ENCODE assay signal across 12 cellular contexts in the genomic region with DNA sequence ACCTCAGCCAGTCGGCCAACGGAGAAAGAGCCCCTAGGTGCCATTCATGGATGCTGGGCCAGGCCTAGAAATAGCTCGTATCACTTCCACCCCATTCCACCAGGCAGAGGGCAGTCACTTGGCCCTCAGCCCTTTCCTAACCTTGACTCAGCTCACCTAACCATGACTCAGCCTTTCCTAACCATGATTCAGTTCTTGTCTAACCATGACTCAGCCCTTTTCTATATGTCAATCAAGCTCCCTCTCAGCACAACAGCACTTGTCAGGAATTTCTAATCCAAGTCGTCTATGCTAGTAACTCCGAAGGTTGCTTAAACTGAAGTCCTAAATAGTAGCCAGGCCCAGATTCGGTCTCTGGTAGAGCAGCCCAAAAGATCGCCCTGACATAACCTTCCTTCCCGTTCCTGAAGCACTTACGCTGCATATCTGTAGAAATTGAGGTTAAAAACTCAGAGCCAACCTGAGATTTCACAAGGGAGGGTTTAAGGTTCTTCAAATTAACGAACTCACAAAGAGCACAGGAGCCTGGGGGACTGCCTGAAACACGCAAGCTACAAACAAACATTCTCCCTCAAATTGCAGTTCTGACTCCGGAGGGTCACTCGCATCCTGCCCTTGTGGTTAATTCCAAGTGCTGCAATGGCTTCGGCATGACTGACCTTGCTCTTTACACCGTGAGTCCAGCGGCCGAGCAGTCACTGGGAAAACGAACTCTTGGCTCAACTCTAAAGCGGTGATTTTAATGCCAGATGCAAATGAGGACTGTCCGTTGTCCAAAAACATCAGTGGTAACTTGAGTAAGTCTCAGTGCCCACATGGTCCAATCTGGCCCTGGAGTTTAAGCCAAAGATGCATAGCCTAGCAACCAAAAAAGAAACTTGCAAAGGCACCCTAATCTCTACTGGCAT.
DNase-seq lines count a peak whose midpoint lies in the region; ATAC-seq, FAIRE-seq and TF ChIP-seq lines count a peak whose summit lies in the region.
"Had no signal": no experiment of that assay in that cellular context is flagged by ENCODE, and none has a peak within 500 bp of the region (broad histone marks: within the 10 kb centered on the region; RNA-seq: fewer than 3 reads in every experiment).

No MANE protein-coding gene starts in this region.

- H3K9me3 ChIP-seq in GM12878 (replicated peaks; ENCODE audit: control insufficient read depth, insufficient read depth, low read length) = no peaks in the 10 kb centered on the region; the same call in 1 of the 3 replicates
- H3K9me3 ChIP-seq in aorta (ENCODE audit: control insufficient read depth, low read length) = no peaks in the 10 kb centered on the region

- H3K27me3 Mint-ChIP-seq in stimulated activated naive CD8-positive, alpha-beta T cell treated with anti-CD3 and anti-CD28 coated beads, Interleukin-15, Interleukin-2, amounts not matched to agents 100 ng/mL and 50 ng/mL, for 24 hours = no peaks in the 10 kb centered on the region
- H3K27me3 Mint-ChIP-seq in stimulated activated naive CD8-positive, alpha-beta T cell treated with anti-CD3 and anti-CD28 coated beads, Interleukin-15, amount 100 ng/mL, for 72 hours = peaks cover 9% of the 10 kb centered on the region

- peak overlapping the region; percentile 7 for H3K27ac Mint-ChIP-seq in stimulated activated naive CD8-positive, alpha-beta T cell treated with anti-CD3 and anti-CD28 coated beads, Interleukin-15, Interleukin-2, amounts not matched to agents 100 ng/mL and 50 ng/mL, for 24 hours
- H3K27ac Mint-ChIP-seq in stimulated activated naive CD8-positive, alpha-beta T cell treated with anti-CD3 and anti-CD28 coated beads, Interleukin-15, amount 100 ng/mL, for 72 hours = no peak overlapping the region

- CTCF ChIA-PET in GM12878 (lab: Yijun Ruan, JAX) = no interaction called here

- TF ChIP-seq RAD21 in GM12878 (IDR thresholded peaks at IDR 0.05; ENCODE audit: insufficient read depth, low read depth, low read length) = no peak

- POLR2A ChIA-PET in GM12878 (lab: Charles Lee) = no interaction called here

- BruUV-seq in GM12878 (replicated peaks; lab: Mats Ljungman, UMichigan) = no TSS peak

- no peak for FAIRE-seq in GM12878 (lab: Jason Lieb, UNC)

- H3K9ac ChIP-seq in GM12878 (ENCODE audit: control insufficient read depth, insufficient read depth, low read length) = no peak overlapping the region

- intact Hi-C loops in GM12878 (cut with micrococcal nuclease; ENCODE audit: unreplicated experiment) (no loop called here), aorta (cut with DNase I) (loop anchor here in 1 of 2 donors (5.0 kb wide), 1 partner anchor 100 kb away; the partner anchor contains the start of gene ADAMTS17)

- RAD21 ChIA-PET in GM12878 (lab: Charles Lee; ENCODE audit: unreplicated experiment) = no interaction called here

- DNase-seq in stimulated activated naive CD8-positive, alpha-beta T cell treated with anti-CD3 and anti-CD28 coated beads, Interleukin-15, amount 100 ng/mL, for 72 hours = no peak
- DNase-seq in GM12878 (ENCODE audit: low read depth, low spot score) (no peak), kidney epithelial cell (ENCODE audit: low read depth) (peak; percentile 58), aorta (peak in 1 of 2 donors; percentile 61), NCI-H1048 (lab: John Stamatoyannopoulos, UW) (no peak), NCI-H2196 treated with DMSO at 0.1 percent for 48 hours (lab: John Stamatoyannopoulos, UW; ENCODE audit: unreplicated experiment) (no peak)
- DNase-seq: activated CD4-positive, alpha-beta T cell treated with anti-CD3 and anti-CD28 coated beads for 4 hours; effector CD8-positive, alpha-beta T cell; stimulated activated CD8-positive, alpha-beta memory T cell treated with anti-CD3 and anti-CD28 coated beads, Interleukin-4, amount 100 ng/mL, for 48 hours had no signal

- no peak overlapping the region for H3K4me3 Mint-ChIP-seq in stimulated activated naive CD8-positive, alpha-beta T cell treated with anti-CD3 and anti-CD28 coated beads, Interleukin-15, Interleukin-2, amounts not matched to agents 100 ng/mL and 50 ng/mL, for 24 hours
- H3K4me3 Mint-ChIP-seq in stimulated activated naive CD8-positive, alpha-beta T cell treated with anti-CD3 and anti-CD28 coated beads, Interleukin-15, amount 100 ng/mL, for 72 hours = no peak overlapping the region

- no peak overlapping the region for H3K27ac ChIP-seq in GM12878 (ENCODE audit: control insufficient read depth, insufficient read depth)
- H3K27ac ChIP-seq in aorta (ENCODE audit: low read depth in 1 of 2, low read length in 2 of 2) = peak overlapping the region in 1 of 2 donors; percentile 84
- H3K27ac ChIP-seq: C4-2B had no signal

- H2AFZ ChIP-seq in GM12878 (ENCODE audit: control insufficient read depth, low read depth, low read length) = no peak overlapping the region

- SMC1A ChIA-PET in GM12878 (lab: Charles Lee; ENCODE audit: uncharacterized antibody, unreplicated experiment) = no interaction called here

- TF ChIP-seq CTCF in GM12878 (IDR thresholded peaks at IDR 0.05 in 2 of 3, conservative IDR thresholded peaks at IDR 0.05 in 1 of 3; ENCODE audit: control insufficient read depth in 2 of 3, extremely low read depth in 1 of 3, insufficient read depth in 1 of 3, low read depth in 3 of 3, low read length in 3 of 3) (no peak), kidney epithelial cell (IDR thresholded peaks at IDR 0.05; ENCODE audit: insufficient read depth, low read length, poor library complexity, severe bottlenecking) (no peak)

- H3K9me3 Mint-ChIP-seq in stimulated activated naive CD8-positive, alpha-beta T cell treated with anti-CD3 and anti-CD28 coated beads, Interleukin-15, Interleukin-2, amounts not matched to agents 100 ng/mL and 50 ng/mL, for 24 hours = peaks cover 4% of the 10 kb centered on the region
- peaks cover 0 to 11% of the 10 kb centered on the region in 2 donors for H3K9me3 Mint-ChIP-seq in stimulated activated naive CD8-positive, alpha-beta T cell treated with anti-CD3 and anti-CD28 coated beads, Interleukin-15, amount 100 ng/mL, for 72 hours

- no peak for ATAC-seq in stimulated activated naive CD8-positive, alpha-beta T cell treated with anti-CD3 and anti-CD28 coated beads, Interleukin-15, amount 100 ng/mL, for 72 hours
- ATAC-seq in GM12878 (no peak), aorta (ENCODE audit: low FRiP score) (peak; percentile 73), GM19463 (IDR thresholded peaks at IDR 0.05; ENCODE audit: unreplicated experiment) (no peak)

- in situ Hi-C loops in GM12878 (cut with MboI) = no loop called here

- peaks cover 3% of the 10 kb centered on the region for H3K36me3 Mint-ChIP-seq in stimulated activated naive CD8-positive, alpha-beta T cell treated with anti-CD3 and anti-CD28 coated beads, Interleukin-15, Interleukin-2, amounts not matched to agents 100 ng/mL and 50 ng/mL, for 24 hours (ENCODE audit: low read depth)

- H3K27me3 ChIP-seq in GM12878 (replicated peaks in 1 of 2; ENCODE audit: control insufficient read depth in 2 of 2, insufficient read depth in 2 of 2, low read length in 1 of 2) (no peaks in the 10 kb centered on the region), kidney epithelial cell (ENCODE audit: control insufficient read depth, insufficient read depth, low read length) (no peaks in the 10 kb centered on the region), aorta (ENCODE audit: control insufficient read depth in 1 of 2, insufficient read depth in 2 of 2, low read length in 1 of 2) (no peaks in the 10 kb centered on the region)

- 45% methylated on average over 20 of the region's 20 CpGs for WGBS in GM12878 (ENCODE audit: insufficient coverage, insufficient replicate concordance, low lambda C conversion rate, missing lambda C conversion rate)
- WGBS in aorta, 2 donors = 4 to 10% methylated on average over 20 of the region's 20 CpGs

- no peaks in the 10 kb centered on the region for H3K79me2 ChIP-seq in GM12878 (ENCODE audit: control insufficient read depth, insufficient read depth, low read length)

- H3K4me2 ChIP-seq in GM12878 (ENCODE audit: control insufficient read depth, insufficient read depth) = no peak overlapping the region

- no peaks in the 10 kb centered on the region for H4K20me1 ChIP-seq in GM12878 (ENCODE audit: control insufficient read depth, insufficient read depth)

- H3K36me3 ChIP-seq in GM12878 (ENCODE audit: control insufficient read depth in 2 of 2, insufficient read depth in 2 of 2, low read length in 1 of 2) (no peaks in the 10 kb centered on the region), kidney epithelial cell (ENCODE audit: control insufficient read depth, insufficient read depth, low read length) (no peaks in the 10 kb centered on the region), aorta (ENCODE audit: control insufficient read depth in 1 of 2, insufficient read depth in 2 of 2, low read length in 1 of 2) (no peaks in the 10 kb centered on the region)

- H3K4me3 ChIP-seq in GM12878 (no peak overlapping the region), kidney epithelial cell (ENCODE audit: low read depth, low read length) (no peak overlapping the region), aorta (ENCODE audit: low read length in 2 of 2) (no peak overlapping the region)

- TF ChIP-seq POLR2A in GM12878 (IDR thresholded peaks at IDR 0.05; ENCODE audit: low read depth, low read length) = no peak

- no peak for TF ChIP-seq EP300 in GM12878 (IDR thresholded peaks at IDR 0.05; ENCODE audit: borderline replicate concordance in 1 of 2, control insufficient read depth in 1 of 2, low read depth in 2 of 2, low read length in 2 of 2)

- H3K4me1 ChIP-seq in GM12878 (ENCODE audit: control insufficient read depth, insufficient read depth, low read length) = no peaks in the 10 kb centered on the region
- peaks cover 0 to 4% of the 10 kb centered on the region in 2 donors for H3K4me1 ChIP-seq in aorta (ENCODE audit: control insufficient read depth in 1 of 2, insufficient read depth in 2 of 2, low read length in 2 of 2)

- H3K4me1 Mint-ChIP-seq in stimulated activated naive CD8-positive, alpha-beta T cell treated with anti-CD3 and anti-CD28 coated beads, Interleukin-15, Interleukin-2, amounts not matched to agents 100 ng/mL and 50 ng/mL, for 24 hours (ENCODE audit: low read depth) = no peaks in the 10 kb centered on the region
- H3K4me1 Mint-ChIP-seq in stimulated activated naive CD8-positive, alpha-beta T cell treated with anti-CD3 and anti-CD28 coated beads, Interleukin-15, amount 100 ng/mL, for 72 hours = no peaks in the 10 kb centered on the region

TF ChIP-seq in GM12878, 131 proteins besides CTCF, POLR2A, EP300 and RAD21 (continues in another document):
- TF ChIP-seq ETV6 (conservative IDR thresholded peaks at IDR 0.05 in 1 of 2, IDR thresholded peaks at IDR 0.05 in 1 of 2; ENCODE audit: borderline replicate concordance in 1 of 2, low read depth in 1 of 2) (no peak), SMAD5 (IDR thresholded peaks at IDR 0.05; ENCODE audit: low read depth) (no peak), BACH1 (IDR thresholded peaks at IDR 0.05; ENCODE audit: borderline replicate concordance) (0 out of 2 replicates have a peak, but pooled peaks have one; percentile 25)
